In genomic region chr18:370753-371615, GRCh38 we compare ENCODE assay signal across 14 cellular contexts.
DNase-seq lines count a peak whose midpoint lies in the region; ATAC-seq and TF ChIP-seq lines count a peak whose summit lies in the region.
"Had no signal": no experiment of that assay in that cellular context is flagged by ENCODE, and none has a peak within 500 bp of the region (broad histone marks: within the 10 kb centered on the region; RNA-seq: fewer than 3 reads in every experiment).

No MANE protein-coding gene starts in this region.

- H3K9me3 Mint-ChIP-seq in endothelial cell (ENCODE audit: unreplicated experiment) = no peaks in the 10 kb centered on the region
- H3K9me3 Mint-ChIP-seq: CD4-positive, alpha-beta T cell had no signal

- H3K9me3 ChIP-seq in IMR-90 (ENCODE audit: control insufficient read depth, insufficient read depth, low read length) (no peaks in the 10 kb centered on the region), esophagus muscularis mucosa (no peaks in the 10 kb centered on the region), suprapubic skin (no peaks in the 10 kb centered on the region)

- H2AK9ac ChIP-seq in IMR-90 (replicated peaks; ENCODE audit: low read depth, low read length, poor library complexity) = no peak overlapping the region

- no peak overlapping the region for H3K9ac ChIP-seq in IMR-90 (ENCODE audit: low read depth, low read length)
- H3K9ac ChIP-seq: GM23248 had no signal

- H3K4me1 Mint-ChIP-seq in endothelial cell (ENCODE audit: unreplicated experiment) = peaks cover 43% of the 10 kb centered on the region

- no peak overlapping the region for H2AK5ac ChIP-seq in IMR-90 (ENCODE audit: low read depth, low read length)

- H4K5ac ChIP-seq in IMR-90 (ENCODE audit: low read depth, low read length) = peak overlapping the region; percentile 17; the same call in 1 of the 2 replicates

- H3K36me3 ChIP-seq in IMR-90 (ENCODE audit: control insufficient read depth, insufficient read depth, low read length) (no peaks in the 10 kb centered on the region), esophagus muscularis mucosa (no peaks in the 10 kb centered on the region), suprapubic skin (no peaks in the 10 kb centered on the region)

- H3K27me3 Mint-ChIP-seq in endothelial cell (ENCODE audit: unreplicated experiment) = no peaks in the 10 kb centered on the region
- H3K27me3 Mint-ChIP-seq: CD4-positive, alpha-beta T cell had no signal

- no peak overlapping the region; the same call in 1 of the 2 replicates for H3K4me2 ChIP-seq in IMR-90 (ENCODE audit: low read depth, low read length)

- dilution Hi-C loops in IMR-90 (cut with HindIII; ENCODE audit: low sequenced_read_pairs, unreplicated experiment) = no loop called here

- H3K27ac ChIP-seq in IMR-90 (ENCODE audit: insufficient read depth, low read length) (no peak overlapping the region), esophagus muscularis mucosa (replicated peaks in 1 of 4) (peak overlapping the region; percentile 68 to 82 (median 70)), suprapubic skin (peak overlapping the region; percentile 17)
- H3K27ac ChIP-seq: GM23248 had no signal

- H3K27me3 ChIP-seq in IMR-90 (ENCODE audit: control insufficient read depth, insufficient read depth, low read length) = no peaks in the 10 kb centered on the region; the same call in 1 of the 2 replicates
- no peaks in the 10 kb centered on the region for H3K27me3 ChIP-seq in esophagus muscularis mucosa
- no peaks in the 10 kb centered on the region for H3K27me3 ChIP-seq in suprapubic skin

- H3K23ac ChIP-seq in IMR-90 (ENCODE audit: low read depth, low read length) = no peak overlapping the region

- no peak overlapping the region; the same call in 1 of the 2 replicates for H3K18ac ChIP-seq in IMR-90 (ENCODE audit: low read depth, low read length)

- H2BK15ac ChIP-seq in IMR-90 (ENCODE audit: low read depth, low read length) = peak overlapping the region; percentile 5; the same call in 1 of the 3 replicates

- whole genome bisulfite sequencing in IMR-90 (ENCODE audit: extremely low coverage in 2 of 2, insufficient read length in 1 of 2), 2 experiments = 0% methylated on average over 1 of the region's 5 CpGs; no CpG with 5 or more reads in 1 of the 2 experiments
- WGBS in esophagus muscularis mucosa = 34% methylated on average over 5 of the region's 5 CpGs
- WGBS in suprapubic skin = 31% methylated on average over 5 of the region's 5 CpGs

- no TSS peak for BruUV-seq in IMR-90 (replicated peaks; lab: Mats Ljungman, UMichigan)

- TF ChIP-seq CTCF in IMR-90 (conservative IDR thresholded peaks at IDR 0.05; ENCODE audit: low read depth, low read length) (no peak), esophagus muscularis mucosa (IDR thresholded peaks at IDR 0.05) (no peak), suprapubic skin (IDR thresholded peaks at IDR 0.05) (no peak), endothelial cell (IDR thresholded peaks at IDR 0.05; ENCODE audit: unreplicated experiment) (no peak)

- H3K56ac ChIP-seq in IMR-90 (ENCODE audit: extremely low read depth, insufficient read depth, low read length) = no peak overlapping the region

- H3K14ac ChIP-seq in IMR-90 (replicated peaks; ENCODE audit: low read depth, low read length) = 0 out of 2 replicates have a peak overlapping the region, but pooled peaks have one; percentile 37

- POLR2A ChIA-PET in IMR-90 (lab: Charles Lee; ENCODE audit: unreplicated experiment) = no interaction called here

- H3K9me1 ChIP-seq in IMR-90 (ENCODE audit: insufficient read depth, low read length) = no peaks in the 10 kb centered on the region; the same call in 1 of the 2 replicates

- H2AFZ ChIP-seq in IMR-90 (replicated peaks; ENCODE audit: low read length, poor library complexity) = peak overlapping the region; percentile 26
- H2AFZ ChIP-seq: GM23248 had no signal

- TF ChIP-seq POLR2A in IMR-90 (IDR thresholded peaks at IDR 0.05; ENCODE audit: low read depth, low read length) = no peak
- no peak for TF ChIP-seq POLR2A in esophagus muscularis mucosa (IDR thresholded peaks at IDR 0.05; ENCODE audit: low read depth)
- TF ChIP-seq POLR2A in suprapubic skin (IDR thresholded peaks at IDR 0.05) = no peak

- no peak for TF ChIP-seq RAD21 in IMR-90 (IDR thresholded peaks at IDR 0.05; ENCODE audit: low read length)

- peak overlapping the region; percentile 32; the same call in 1 of the 2 replicates for H2BK120ac ChIP-seq in IMR-90 (ENCODE audit: low read depth, low read length)

- H3K4me1 ChIP-seq in IMR-90 (ENCODE audit: control insufficient read depth, insufficient read depth, low read length) (peaks cover 7% of the 10 kb centered on the region; the same call in 1 of the 2 replicates), esophagus muscularis mucosa (peaks cover 15 to 79% (median 69%) of the 10 kb centered on the region in 4 donors), suprapubic skin (peaks cover 27% of the 10 kb centered on the region)

- H3K36me3 Mint-ChIP-seq in endothelial cell (ENCODE audit: low read depth, unreplicated experiment) = peaks cover 6% of the 10 kb centered on the region
- H3K36me3 Mint-ChIP-seq: memory B cell had no signal

- in situ Hi-C loops in IMR-90 (cut with MboI; ENCODE audit: low sequenced_read_pairs) = no loop called here

- ATAC-seq in IMR-90 (ENCODE audit: low read depth) (peak; percentile 51), left colon (no peak), HG02938 (IDR thresholded peaks at IDR 0.05; ENCODE audit: unreplicated experiment) (no peak)

- DNase-seq in IMR-90 (no peak), esophagus muscularis mucosa (ENCODE audit: extremely low spot score) (no peak), lung microvascular endothelial cell (ENCODE audit: low read depth in 2 of 2) (peak; percentile 23 to 32), suprapubic skin (ENCODE audit: low spot score in 2 of 2) (no peak), left colon (no peak), endothelial cell (ENCODE audit: low spot score) (no peak)
- DNase-seq: CD4-positive, alpha-beta T cell; GM23248; NCI-H1417 treated with DMSO at 0.1 percent for 48 hours; NK-92 treated with Interleukin-12 subunit alpha and Interleukin-12 subunit beta, amount 100 ng/mL, for 24 hours; stimulated activated CD4-positive, alpha-beta T cell treated with anti-CD3 and anti-CD28 coated beads, Interleukin-2, amount 100 ng/mL, for 24 hours; T-helper 2 cell had no signal

- CTCF ChIA-PET in IMR-90 (lab: Yijun Ruan, JAX) = interaction anchor here (2.2 kb wide), 1 partner anchor 17 kb away, joined by 5 read pairs; no protein-coding TSS in a partner anchor

- H3K4me3 ChIP-seq in IMR-90 (ENCODE audit: insufficient read depth, low read depth, low read length) = no peak overlapping the region
- H3K4me3 ChIP-seq in esophagus muscularis mucosa = peak overlapping the region in 1 of 4 donors; percentile 7
- H3K4me3 ChIP-seq in suprapubic skin = no peak overlapping the region
- H3K4me3 ChIP-seq: GM23248 had no signal

- no peaks in the 10 kb centered on the region for H4K20me1 ChIP-seq in IMR-90 (ENCODE audit: insufficient read depth, low read length)

- H4K8ac ChIP-seq in IMR-90 (ENCODE audit: low read depth in 2 of 2, low read length in 2 of 2) = no peak overlapping the region

- no peak overlapping the region for H3K27ac Mint-ChIP-seq in endothelial cell (ENCODE audit: unreplicated experiment)
- H3K27ac Mint-ChIP-seq: CD4-positive, alpha-beta T cell; memory B cell had no signal

- 0 out of 2 replicates have a peak overlapping the region, but pooled peaks have one; percentile 9 for H3K4ac ChIP-seq in IMR-90 (ENCODE audit: low read depth, low read length)

- H4K91ac ChIP-seq in IMR-90 (ENCODE audit: insufficient read depth, low read depth, low read length) = no peak overlapping the region

- no peak overlapping the region for H2BK20ac ChIP-seq in IMR-90 (ENCODE audit: low read depth, low read length)

- intact Hi-C loops in IMR-90 (cut with micrococcal nuclease) (no loop called here), esophagus muscularis mucosa (cut with DNase I) (no loop called here), left colon (cut with DNase I, micrococcal nuclease) (no loop called here)

- no peak overlapping the region for H2BK5ac ChIP-seq in IMR-90 (ENCODE audit: low read depth, low read length, poor library complexity, severe bottlenecking)

- TF ChIP-seq EP300 in esophagus muscularis mucosa (IDR thresholded peaks at IDR 0.05) (no peak), suprapubic skin (IDR thresholded peaks at IDR 0.05) (no peak)

- H3K4me3 Mint-ChIP-seq in endothelial cell (ENCODE audit: unreplicated experiment) = no peak overlapping the region
- H3K4me3 Mint-ChIP-seq: CD4-positive, alpha-beta T cell; memory B cell had no signal

- no peaks in the 10 kb centered on the region for H3K79me1 ChIP-seq in IMR-90 (ENCODE audit: low read depth in 1 of 2, low read length in 2 of 2)

TF ChIP-seq in IMR-90, 13 proteins besides CTCF, POLR2A, EP300 and RAD21:
- TF ChIP-seq USF2 (IDR thresholded peaks at IDR 0.05; ENCODE audit: low read depth, low read length) = no peak
- TF ChIP-seq NFE2L2 (IDR thresholded peaks at IDR 0.05; ENCODE audit: low read depth, low read length) = no peak
- TF ChIP-seq MAZ (IDR thresholded peaks at IDR 0.05; ENCODE audit: borderline replicate concordance, low read depth, low read length) = no peak
- no peak for TF ChIP-seq MXI1 (IDR thresholded peaks at IDR 0.05; ENCODE audit: borderline replicate concordance, low read depth, low read length)
- TF ChIP-seq BHLHE40 (IDR thresholded peaks at IDR 0.05; ENCODE audit: low read depth, low read length) = no peak
- TF ChIP-seq SMC3 (IDR thresholded peaks at IDR 0.05; ENCODE audit: low read depth, low read length) = no peak
- TF ChIP-seq CHD1 (IDR thresholded peaks at IDR 0.05; ENCODE audit: low read depth, low read length) = no peak
- TF ChIP-seq RCOR1 (IDR thresholded peaks at IDR 0.05; ENCODE audit: insufficient replicate concordance, low read length) = no peak
- TF ChIP-seq CEBPB (IDR thresholded peaks at IDR 0.05; ENCODE audit: low read depth, low read length) = no peak
- no peak for TF ChIP-seq MAFK (IDR thresholded peaks at IDR 0.05; ENCODE audit: low read depth, low read length)
- TF ChIP-seq RFX5 (IDR thresholded peaks at IDR 0.05; ENCODE audit: low read depth, low read length) = no peak
- TF ChIP-seq FOS (IDR thresholded peaks at IDR 0.05; ENCODE audit: low read depth, low read length) = no peak

Comparison
In these comparisons a context has a peak if more than half of its experiments do, and no peak if none do; other contexts are left out.
1. DNase-seq: peak in lung microvascular endothelial cell (2 of 2); none in IMR-90 (single experiment), esophagus muscularis mucosa (single experiment), suprapubic skin (0 of 2), left colon (0 of 2) and endothelial cell (single experiment).